In the genomic region with DNA sequence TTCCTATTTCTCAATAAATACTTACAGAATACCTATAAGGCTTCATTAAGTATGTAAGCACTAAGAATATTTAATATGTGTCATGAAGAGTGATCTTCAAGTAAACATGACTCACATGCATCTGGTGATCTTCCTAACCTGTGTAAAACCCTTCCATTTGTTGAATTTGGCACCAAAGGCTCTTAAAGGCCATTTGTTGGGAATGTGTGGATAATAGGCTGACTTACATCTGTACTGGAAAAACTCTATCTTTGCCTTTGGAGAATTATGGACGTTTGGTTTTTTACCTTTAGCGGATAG, we compare ENCODE assay signal across 21 cellular contexts.
DNase-seq lines count a peak whose midpoint lies in the region; ATAC-seq and TF ChIP-seq lines count a peak whose summit lies in the region.
"Had no signal": no experiment of that assay in that cellular context is flagged by ENCODE, and none has a peak within 500 bp of the region (broad histone marks: within the 10 kb centered on the region; RNA-seq: fewer than 3 reads in every experiment).

No MANE protein-coding gene starts in this region.

- peak overlapping the region; percentile 73 for H3K27ac Mint-ChIP-seq in activated naive CD4-positive, alpha-beta T cell treated with anti-CD3 and anti-CD28 coated beads, Interleukin-2, amount 50 U/mL, for 24 hours
- peak overlapping the region in 1 of 2 donors; percentile 83 for H3K27ac Mint-ChIP-seq in activated naive CD4-positive, alpha-beta T cell treated with anti-CD3 and anti-CD28 coated beads, Interleukin-2, amount 50 U/mL, for 72 hours
- peak overlapping the region; percentile 70 for H3K27ac Mint-ChIP-seq in activated CD4-positive, alpha-beta memory T cell treated with anti-CD3 and anti-CD28 coated beads for 36 hours
- H3K27ac Mint-ChIP-seq: HFFc6, nephron, type B pancreatic cell had no signal

- no peaks in the 10 kb centered on the region for H3K36me3 ChIP-seq in stomach
- H3K36me3 ChIP-seq: colonic mucosa, prostate gland, WERI-Rb-1 had no signal

- no peak for TF ChIP-seq POLR2A in stomach (IDR thresholded peaks at IDR 0.05)

- no peak overlapping the region for H3K4me3 ChIP-seq in fibroblast of mammary gland (ENCODE audit: control insufficient read depth, low read depth, low read length)
- no peak overlapping the region for H3K4me3 ChIP-seq in stomach
- H3K4me3 ChIP-seq: colonic mucosa, lung, prostate gland had no signal

- TF ChIP-seq EP300 in stomach (IDR thresholded peaks at IDR 0.05) = no peak

- no peak overlapping the region for H3K4me3 Mint-ChIP-seq in activated naive CD4-positive, alpha-beta T cell treated with anti-CD3 and anti-CD28 coated beads, Interleukin-2, amount 50 U/mL, for 24 hours
- no peak overlapping the region for H3K4me3 Mint-ChIP-seq in activated CD4-positive, alpha-beta memory T cell treated with anti-CD3 and anti-CD28 coated beads for 36 hours
- H3K4me3 Mint-ChIP-seq: activated CD8-positive, alpha-beta memory T cell treated with anti-CD3 and anti-CD28 coated beads, Interleukin-2, amount 10 ng/mL, durations not matched to agents 7 days and 5 days; HFFc6; nephron; type B pancreatic cell had no signal

- TF ChIP-seq CTCF in fibroblast of mammary gland (conservative IDR thresholded peaks at IDR 0.05; ENCODE audit: control insufficient read depth, insufficient read depth, low read depth, low read length) (no peak), stomach (IDR thresholded peaks at IDR 0.05) (no peak)

- no peaks in the 10 kb centered on the region for H3K9me3 Mint-ChIP-seq in activated naive CD4-positive, alpha-beta T cell treated with anti-CD3 and anti-CD28 coated beads, Interleukin-2, amount 50 U/mL, for 24 hours
- H3K9me3 Mint-ChIP-seq in activated naive CD4-positive, alpha-beta T cell treated with anti-CD3 and anti-CD28 coated beads, Interleukin-2, amount 50 U/mL, for 72 hours = peaks cover 4 to 24% of the 10 kb centered on the region in 2 donors
- H3K9me3 Mint-ChIP-seq in activated CD4-positive, alpha-beta memory T cell treated with anti-CD3 and anti-CD28 coated beads for 36 hours = peaks cover 42% of the 10 kb centered on the region
- H3K9me3 Mint-ChIP-seq: HFFc6 had no signal

- DNase-seq in activated naive CD4-positive, alpha-beta T cell treated with anti-CD3 and anti-CD28 coated beads, Interleukin-2, amount 50 U/mL, for 72 hours (ENCODE audit: low spot score in 2 of 2) = no peak
- DNase-seq in activated CD4-positive, alpha-beta memory T cell treated with anti-CD3 and anti-CD28 coated beads for 36 hours = no peak
- DNase-seq in fibroblast of mammary gland (ENCODE audit: low read depth) (peak; percentile 7), NCI-H146 (lab: John Stamatoyannopoulos, UW) (no peak), DMS114 treated with DMSO at 0.1 percent for 48 hours (lab: John Stamatoyannopoulos, UW; ENCODE audit: unreplicated experiment) (no peak), stomach (no peak), NCI-H510A (lab: John Stamatoyannopoulos, UW) (no peak)
- DNase-seq: activated CD8-positive, alpha-beta memory T cell treated with anti-CD3 and anti-CD28 coated beads, Interleukin-2, amount 10 ng/mL, durations not matched to agents 7 days and 5 days; activated effector memory CD4-positive, alpha-beta T cell treated with anti-CD3 and anti-CD28 coated beads, Interleukin-2, amount 50 U/mL, for 16 hours; CD4-positive, alpha-beta memory T cell; colonic mucosa; HFFc6; NCI-H226; NK-92 treated with Interleukin-12 subunit alpha and Interleukin-12 subunit beta, amount 100 ng/mL, for 24 hours; small intestine; WERI-Rb-1 had no signal

- H3K27me3 ChIP-seq in stomach = no peaks in the 10 kb centered on the region
- H3K27me3 ChIP-seq: colonic mucosa had no signal

- H3K27ac ChIP-seq in stomach = peak overlapping the region in 2 of 5 donors; percentile 57 to 59
- H3K27ac ChIP-seq: colonic mucosa, prostate gland, WERI-Rb-1 had no signal

- POLR2A ChIA-PET in activated CD4-positive, alpha-beta memory T cell treated with anti-CD3 and anti-CD28 coated beads for 36 hours (lab: Charles Lee) = interaction anchor here (0.6 kb wide), 1 partner anchor 13 kb away, joined by 3 read pairs; no protein-coding TSS in a partner anchor

- peaks cover 0 to 18% (median 11%) of the 10 kb centered on the region in 4 donors for H3K9me3 ChIP-seq in stomach
- H3K9me3 ChIP-seq: colonic mucosa, prostate gland had no signal

- ATAC-seq in activated naive CD4-positive, alpha-beta T cell treated with anti-CD3 and anti-CD28 coated beads, Interleukin-2, amount 50 U/mL, for 72 hours = no peak
- ATAC-seq: activated CD8-positive, alpha-beta memory T cell treated with anti-CD3 and anti-CD28 coated beads, Interleukin-2, amount 10 ng/mL, durations not matched to agents 7 days and 5 days had no signal

- H3K36me3 Mint-ChIP-seq in activated naive CD4-positive, alpha-beta T cell treated with anti-CD3 and anti-CD28 coated beads, Interleukin-2, amount 50 U/mL, for 24 hours = peaks cover 6% of the 10 kb centered on the region
- peaks cover 5 to 68% of the 10 kb centered on the region in 2 donors for H3K36me3 Mint-ChIP-seq in activated naive CD4-positive, alpha-beta T cell treated with anti-CD3 and anti-CD28 coated beads, Interleukin-2, amount 50 U/mL, for 72 hours
- H3K36me3 Mint-ChIP-seq in activated CD4-positive, alpha-beta memory T cell treated with anti-CD3 and anti-CD28 coated beads for 36 hours = peaks cover 12% of the 10 kb centered on the region
- H3K36me3 Mint-ChIP-seq: type B pancreatic cell had no signal

- H3K4me1 Mint-ChIP-seq in activated naive CD4-positive, alpha-beta T cell treated with anti-CD3 and anti-CD28 coated beads, Interleukin-2, amount 50 U/mL, for 24 hours = peaks cover 56% of the 10 kb centered on the region
- H3K4me1 Mint-ChIP-seq in activated CD4-positive, alpha-beta memory T cell treated with anti-CD3 and anti-CD28 coated beads for 36 hours (ENCODE audit: low read depth) = peaks cover 36% of the 10 kb centered on the region
- H3K4me1 Mint-ChIP-seq: nephron had no signal

- CTCF ChIA-PET in activated CD4-positive, alpha-beta memory T cell treated with anti-CD3 and anti-CD28 coated beads for 36 hours (lab: Charles Lee) = no interaction called here

- no peaks in the 10 kb centered on the region for H3K4me1 ChIP-seq in stomach
- H3K4me1 ChIP-seq: colonic mucosa, prostate gland had no signal

- 70 to 89% (median 88%) methylated on average over 2 of the region's 2 CpGs for WGBS in stomach, 5 donors

- intact Hi-C loops in activated CD4-positive, alpha-beta memory T cell treated with anti-CD3 and anti-CD28 coated beads for 36 hours (cut with micrococcal nuclease) = no loop called here
- intact Hi-C loops in stomach (cut with DNase I; ENCODE audit: low total_unique reads) = no loop called here

- H3K27me3 Mint-ChIP-seq in activated naive CD4-positive, alpha-beta T cell treated with anti-CD3 and anti-CD28 coated beads, Interleukin-2, amount 50 U/mL, for 24 hours = no peaks in the 10 kb centered on the region
- H3K27me3 Mint-ChIP-seq in activated CD4-positive, alpha-beta memory T cell treated with anti-CD3 and anti-CD28 coated beads for 36 hours = no peaks in the 10 kb centered on the region
- H3K27me3 Mint-ChIP-seq: activated CD8-positive, alpha-beta memory T cell treated with anti-CD3 and anti-CD28 coated beads, Interleukin-2, amount 10 ng/mL, durations not matched to agents 7 days and 5 days; CD4-positive, alpha-beta memory T cell; type B pancreatic cell had no signal
